8 cellular contexts compared by ENCODE assay signal in the genomic region with DNA sequence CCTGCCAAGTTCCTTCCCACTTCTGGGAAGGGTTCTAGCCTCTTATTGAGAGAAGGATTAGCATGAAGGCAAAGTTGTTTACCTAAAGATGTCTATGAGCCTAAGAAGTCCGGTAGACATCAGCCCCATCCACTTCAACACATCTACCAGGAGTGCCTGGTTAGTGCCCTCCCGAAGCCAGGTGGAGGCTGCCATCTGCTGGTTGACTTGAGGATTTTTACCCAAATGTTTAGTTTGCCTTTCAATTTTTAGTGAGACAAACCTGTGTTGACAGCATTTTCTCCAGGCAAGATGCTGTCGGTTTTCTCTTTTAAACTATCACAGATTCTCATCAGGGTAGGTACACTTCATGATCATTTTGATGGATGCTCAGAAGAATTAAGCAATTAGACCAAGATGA.
A peak's percentile ranks its signal among the peaks of the same experiment; 100 is the strongest.
DNase-seq lines count a peak whose midpoint lies in the region; ATAC-seq and TF ChIP-seq lines count a peak whose summit lies in the region.

No MANE protein-coding gene starts in this region.

- ATAC-seq in GM21825 (IDR thresholded peaks at IDR 0.05; ENCODE audit: unreplicated experiment) = peak; percentile 61
- peak; percentile 65 to 80 (median 72) for ATAC-seq in heart left ventricle
- ATAC-seq in aorta (ENCODE audit: low FRiP score) = peak; percentile 83

- H3K27ac ChIP-seq in heart left ventricle (no peak overlapping the region), aorta (ENCODE audit: low read depth in 1 of 2, low read length in 2 of 2) (no peak overlapping the region)

- no peak for TF ChIP-seq POLR2A in heart left ventricle (IDR thresholded peaks at IDR 0.05)

- TF ChIP-seq CTCF in heart left ventricle (IDR thresholded peaks at IDR 0.05) = peak; percentile 61 to 86 (median 76)

- no peaks in the 10 kb centered on the region for H3K36me3 ChIP-seq in heart left ventricle
- no peaks in the 10 kb centered on the region for H3K36me3 ChIP-seq in aorta (ENCODE audit: control insufficient read depth in 1 of 2, insufficient read depth in 2 of 2, low read length in 1 of 2)

- intact Hi-C loops in heart left ventricle (cut with DNase I) = loop anchor here in 9 of 10 donors (1.0 to 10.0 kb wide), 19 partner anchors 89 to 609 kb away; a partner anchor contains a TSS
- intact Hi-C loops in aorta (cut with DNase I) = loop anchor here (2.0 to 10.0 kb wide), 7 partner anchors 102 to 511 kb away; no protein-coding TSS in a partner anchor

- H3K27me3 ChIP-seq in heart left ventricle (peaks cover 0 to 21% (median 0%) of the 10 kb centered on the region in 9 donors), aorta (ENCODE audit: control insufficient read depth in 1 of 2, insufficient read depth in 2 of 2, low read length in 1 of 2) (no peaks in the 10 kb centered on the region)

- WGBS in heart left ventricle, 4 donors = 2 to 5% (median 3%) methylated on average over 3 of the region's 3 CpGs
- whole genome bisulfite sequencing in aorta, 2 donors = 1 to 5% methylated on average over 3 of the region's 3 CpGs

- H3K9me3 ChIP-seq in heart left ventricle (no peaks in the 10 kb centered on the region), aorta (ENCODE audit: control insufficient read depth, low read length) (no peaks in the 10 kb centered on the region)

- H3K4me3 ChIP-seq in heart left ventricle (no peak overlapping the region), aorta (ENCODE audit: low read length in 2 of 2) (no peak overlapping the region)

- DNase-seq in COLO668 (lab: John Stamatoyannopoulos, UW; ENCODE audit: unreplicated experiment) = peak; percentile 65
- DNase-seq in NCI-H128 (lab: John Stamatoyannopoulos, UW; ENCODE audit: unreplicated experiment) = peak; percentile 81
- DNase-seq in T follicular helper cell (ENCODE audit: low read depth) = peak; percentile 70
- DNase-seq in activated naive CD8-positive, alpha-beta T cell treated with anti-CD3 and anti-CD28 coated beads, Interleukin-2, amount 50 U/mL, for 16 hours (ENCODE audit: low read depth, low spot score) = peak; percentile 65
- peak; percentile 57 to 75 (median 64) for DNase-seq in heart left ventricle
- DNase-seq in pulmonary artery endothelial cell (ENCODE audit: low read depth, low spot score) = peak; percentile 36
- DNase-seq in aorta = peak; percentile 75 to 84

- peaks cover 0 to 6% (median 0%) of the 10 kb centered on the region in 12 donors for H3K4me1 ChIP-seq in heart left ventricle
- peaks cover 0 to 4% of the 10 kb centered on the region in 2 donors for H3K4me1 ChIP-seq in aorta (ENCODE audit: control insufficient read depth in 1 of 2, insufficient read depth in 2 of 2, low read length in 2 of 2)
